ENCODE assay signal across 1 cellular context in the genomic region with DNA sequence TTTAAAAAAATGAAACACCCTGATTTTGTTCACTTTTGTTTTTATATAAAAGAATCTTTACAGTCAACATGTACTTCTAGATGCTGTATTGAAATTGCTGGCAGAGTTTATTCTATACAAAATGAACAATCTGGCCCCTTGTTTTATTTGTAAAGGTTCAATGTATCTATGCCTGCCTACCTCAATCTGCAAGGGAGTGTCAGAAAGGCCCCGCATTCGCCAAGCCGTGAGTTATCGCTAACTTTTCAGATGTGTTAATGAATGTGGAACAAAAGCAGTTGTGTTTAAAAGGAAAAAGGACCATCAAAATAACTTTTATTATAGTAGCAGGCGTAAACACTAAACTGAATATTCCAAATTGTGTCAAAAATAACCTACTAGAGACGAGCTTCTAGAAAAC.
A peak's percentile ranks its signal among the peaks of the same experiment; 100 is the strongest.
TF ChIP-seq lines count a peak whose summit lies in the region.

No MANE protein-coding gene starts in this region.

TF ChIP-seq in K562, 482 proteins besides CTCF, POLR2A, EP300 and RAD21:
- TF ChIP-seq NFATC3 (IDR thresholded peaks at IDR 0.05) (no peak), L3MBTL2 (IDR thresholded peaks at IDR 0.05) (no peak), RFX7 (CRISPR knock-in tag; IDR thresholded peaks at IDR 0.05) (no peak), ZBTB11 (CRISPR knock-in tag; IDR thresholded peaks at IDR 0.05) (peak in 1 of 3 experiments; percentile 30; a peak in 1 of 6 replicates)
- TF ChIP-seq, protein P1, sequence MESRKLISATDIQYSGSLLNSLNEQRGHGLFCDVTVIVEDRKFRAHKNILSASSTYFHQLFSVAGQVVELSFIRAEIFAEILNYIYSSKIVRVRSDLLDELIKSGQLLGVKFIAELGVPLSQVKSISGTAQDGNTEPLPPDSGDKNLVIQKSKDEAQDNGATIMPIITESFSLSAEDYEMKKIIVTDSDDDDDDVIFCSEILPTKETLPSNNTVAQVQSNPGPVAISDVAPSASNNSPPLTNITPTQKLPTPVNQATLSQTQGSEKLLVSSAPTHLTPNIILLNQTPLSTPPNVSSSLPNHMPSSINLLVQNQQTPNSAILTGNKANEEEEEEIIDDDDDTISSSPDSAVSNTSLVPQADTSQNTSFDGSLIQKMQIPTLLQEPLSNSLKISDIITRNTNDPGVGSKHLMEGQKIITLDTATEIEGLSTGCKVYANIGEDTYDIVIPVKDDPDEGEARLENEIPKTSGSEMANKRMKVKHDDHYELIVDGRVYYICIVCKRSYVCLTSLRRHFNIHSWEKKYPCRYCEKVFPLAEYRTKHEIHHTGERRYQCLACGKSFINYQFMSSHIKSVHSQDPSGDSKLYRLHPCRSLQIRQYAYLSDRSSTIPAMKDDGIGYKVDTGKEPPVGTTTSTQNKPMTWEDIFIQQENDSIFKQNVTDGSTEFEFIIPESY (CRISPR knock-in tag; IDR thresholded peaks at IDR 0.05): peak; percentile 12; the same call in 1 of the 2 replicates
- TF ChIP-seq, protein P2, sequence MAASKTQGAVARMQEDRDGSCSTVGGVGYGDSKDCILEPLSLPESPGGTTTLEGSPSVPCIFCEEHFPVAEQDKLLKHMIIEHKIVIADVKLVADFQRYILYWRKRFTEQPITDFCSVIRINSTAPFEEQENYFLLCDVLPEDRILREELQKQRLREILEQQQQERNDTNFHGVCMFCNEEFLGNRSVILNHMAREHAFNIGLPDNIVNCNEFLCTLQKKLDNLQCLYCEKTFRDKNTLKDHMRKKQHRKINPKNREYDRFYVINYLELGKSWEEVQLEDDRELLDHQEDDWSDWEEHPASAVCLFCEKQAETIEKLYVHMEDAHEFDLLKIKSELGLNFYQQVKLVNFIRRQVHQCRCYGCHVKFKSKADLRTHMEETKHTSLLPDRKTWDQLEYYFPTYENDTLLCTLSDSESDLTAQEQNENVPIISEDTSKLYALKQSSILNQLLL (CRISPR knock-in tag; IDR thresholded peaks at IDR 0.05; ENCODE audit: borderline replicate concordance): peak; percentile 49; the same call in 1 of the 2 replicates
